ENCODE assay signal across 7 cellular contexts in the genomic region with DNA sequence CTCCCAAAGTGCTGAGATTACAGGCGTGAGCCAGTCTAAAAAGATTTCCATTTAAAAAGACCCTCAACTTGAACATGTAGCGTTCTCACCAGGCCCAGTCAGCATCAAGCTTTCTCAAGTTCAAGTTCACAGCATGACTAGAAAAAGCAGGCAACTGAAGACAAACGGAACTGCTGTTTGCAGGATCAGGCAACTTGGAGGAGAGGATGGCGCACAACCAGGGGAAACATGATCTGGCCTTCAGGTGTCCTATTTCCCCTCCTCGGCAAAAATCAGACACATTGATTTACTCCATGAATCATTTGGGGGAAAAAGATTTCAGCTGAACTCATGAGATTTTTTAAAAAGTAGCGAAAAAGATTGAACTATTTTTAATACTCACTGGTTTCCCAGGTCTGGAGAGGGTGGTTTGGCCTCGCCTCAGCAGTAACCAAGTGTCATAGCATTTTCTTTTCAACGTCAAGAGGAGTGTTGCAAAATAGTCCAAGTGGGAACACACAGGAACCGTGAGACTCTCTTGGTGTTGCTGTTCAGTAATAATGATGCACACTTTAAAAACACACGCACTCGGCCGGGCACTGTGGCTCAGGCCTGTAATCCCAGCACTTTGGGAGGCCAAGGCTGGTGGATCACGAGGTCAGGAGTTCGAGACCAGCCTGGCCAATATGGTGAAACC.
A peak's percentile ranks its signal among the peaks of the same experiment; 100 is the strongest.
DNase-seq lines count a peak whose midpoint lies in the region; ATAC-seq and TF ChIP-seq lines count a peak whose summit lies in the region.
"Not testable (repeated sequence)": the region's sequence is repeated elsewhere in the genome, so short reads cannot be mapped to it uniquely, and the experiment has no call there.

No MANE protein-coding gene starts in this region.

- CTCF ChIA-PET in IMR-90 (lab: Yijun Ruan, JAX) = not testable (repeated sequence)

- intact Hi-C loops in IMR-90 (cut with micrococcal nuclease) = not testable (repeated sequence)

- 0 out of 2 replicates have a peak overlapping the region, but pooled peaks have one; percentile 10 for H2BK20ac ChIP-seq in IMR-90 (ENCODE audit: low read depth, low read length)

- not testable (repeated sequence) for H3K9ac ChIP-seq in IMR-90 (ENCODE audit: low read depth, low read length); endodermal cell (ENCODE audit: extremely low read depth, low read length, poor library complexity, severe bottlenecking); skeletal muscle tissue (ENCODE audit: low read depth in 1 of 3, low read length in 3 of 3)

- not testable (repeated sequence) for H3K9me3 ChIP-seq in IMR-90 (ENCODE audit: control insufficient read depth, insufficient read depth, low read length); endodermal cell (ENCODE audit: control insufficient read depth, low read length); skeletal muscle tissue (ENCODE audit: control insufficient read depth in 3 of 3, low read length in 3 of 3)

- ATAC-seq in IMR-90 (ENCODE audit: low read depth) = not testable (repeated sequence)

- TF ChIP-seq POLR2A in IMR-90 (IDR thresholded peaks at IDR 0.05; ENCODE audit: low read depth, low read length) = not testable (repeated sequence)

- dilution Hi-C loops in IMR-90 (cut with HindIII; ENCODE audit: low sequenced_read_pairs, unreplicated experiment) = not testable (repeated sequence)

- not testable (repeated sequence) for H3K79me1 ChIP-seq in IMR-90 (ENCODE audit: low read depth in 1 of 2, low read length in 2 of 2)

- H2AK9ac ChIP-seq in IMR-90 (replicated peaks; ENCODE audit: low read depth, low read length, poor library complexity) = not testable (repeated sequence)

- not testable (repeated sequence) for H3K9me3 Mint-ChIP-seq in endodermal cell, nephron progenitor cell, type B pancreatic cell

- H2AFZ ChIP-seq in IMR-90 (replicated peaks; ENCODE audit: low read length, poor library complexity) = not testable (repeated sequence)

- not testable (repeated sequence) for H3K14ac ChIP-seq in IMR-90 (replicated peaks; ENCODE audit: low read depth, low read length)

- BruUV-seq in IMR-90 (replicated peaks; lab: Mats Ljungman, UMichigan) = not testable (repeated sequence)

- H3K4me1 Mint-ChIP-seq in endodermal cell (peaks cover 11% of the 10 kb centered on the region), nephron progenitor cell (peaks cover 11% of the 10 kb centered on the region), type B pancreatic cell (ENCODE audit: unreplicated experiment) (peaks cover 19% of the 10 kb centered on the region)

- not testable (repeated sequence) for H2AK5ac ChIP-seq in IMR-90 (ENCODE audit: low read depth, low read length)

- peak overlapping the region; percentile 45 for H3K27ac Mint-ChIP-seq in endodermal cell
- H3K27ac Mint-ChIP-seq in nephron progenitor cell = peak overlapping the region; percentile 68
- peak overlapping the region; percentile 23 for H3K27ac Mint-ChIP-seq in type B pancreatic cell

- not testable (repeated sequence) for H4K8ac ChIP-seq in IMR-90 (ENCODE audit: low read depth in 2 of 2, low read length in 2 of 2)

- not testable (repeated sequence) for H3K18ac ChIP-seq in IMR-90 (ENCODE audit: low read depth, low read length)

- TF ChIP-seq CTCF in IMR-90 (conservative IDR thresholded peaks at IDR 0.05; ENCODE audit: low read depth, low read length); endodermal cell (conservative IDR thresholded peaks at IDR 0.05); nephron progenitor cell (IDR thresholded peaks at IDR 0.05); type B pancreatic cell (conservative IDR thresholded peaks at IDR 0.05): not testable (repeated sequence)

- H3K27me3 Mint-ChIP-seq in endodermal cell (ENCODE audit: insufficient read depth); nephron progenitor cell (ENCODE audit: low read depth, poor library complexity); type B pancreatic cell: not testable (repeated sequence)

- not testable (repeated sequence) for H3K4me2 ChIP-seq in IMR-90 (ENCODE audit: low read depth, low read length)

- not testable (repeated sequence) for DNase-seq in IMR-90; endodermal cell; nephron progenitor cell; type B pancreatic cell (ENCODE audit: extremely low spot score, unreplicated experiment)
- DNase-seq in NCI-H510A treated with DMSO at 0.1 percent for 48 hours (lab: John Stamatoyannopoulos, UW) (peak; percentile 19), left kidney (ENCODE audit: low read depth, low spot score) (peak; percentile 85)

- H2BK120ac ChIP-seq in IMR-90 (ENCODE audit: low read depth, low read length) = not testable (repeated sequence)

- not testable (repeated sequence) for H3K27ac ChIP-seq in IMR-90 (ENCODE audit: insufficient read depth, low read length); endodermal cell (ENCODE audit: low read depth, low read length)
- peak overlapping the region; percentile 20 for H3K27ac ChIP-seq in skeletal muscle tissue (ENCODE audit: low read depth, low read length)

- not testable (repeated sequence) for H3K4ac ChIP-seq in IMR-90 (ENCODE audit: low read depth, low read length)

- H2BK15ac ChIP-seq in IMR-90 (ENCODE audit: low read depth, low read length) = not testable (repeated sequence)

- H3K4me3 ChIP-seq in IMR-90 (ENCODE audit: insufficient read depth, low read depth, low read length); endodermal cell (ENCODE audit: low read length); skeletal muscle tissue (ENCODE audit: low read length in 3 of 3): not testable (repeated sequence)

- not testable (repeated sequence) for H4K91ac ChIP-seq in IMR-90 (ENCODE audit: insufficient read depth, low read depth, low read length)

- H2BK5ac ChIP-seq in IMR-90 (ENCODE audit: low read depth, low read length, poor library complexity, severe bottlenecking) = not testable (repeated sequence)

- not testable (repeated sequence) for H3K36me3 ChIP-seq in IMR-90 (ENCODE audit: control insufficient read depth, insufficient read depth, low read length); skeletal muscle tissue (ENCODE audit: control insufficient read depth in 3 of 3, insufficient read depth in 3 of 3, low read length in 3 of 3)
- peaks cover 16% of the 10 kb centered on the region for H3K36me3 ChIP-seq in endodermal cell (ENCODE audit: control insufficient read depth, insufficient read depth, low read length)

- in situ Hi-C loops in IMR-90 (cut with MboI; ENCODE audit: low sequenced_read_pairs) = not testable (repeated sequence)

- not testable (repeated sequence) for H3K56ac ChIP-seq in IMR-90 (ENCODE audit: extremely low read depth, insufficient read depth, low read length)

- H3K23ac ChIP-seq in IMR-90 (ENCODE audit: low read depth, low read length) = not testable (repeated sequence)

- TF ChIP-seq RAD21 in IMR-90 (IDR thresholded peaks at IDR 0.05; ENCODE audit: low read length) = not testable (repeated sequence)

- not testable (repeated sequence) for H3K9me1 ChIP-seq in IMR-90 (ENCODE audit: insufficient read depth, low read length)

- H4K20me1 ChIP-seq in IMR-90 (ENCODE audit: insufficient read depth, low read length) = not testable (repeated sequence)

- not testable (repeated sequence) for H4K5ac ChIP-seq in IMR-90 (ENCODE audit: low read depth, low read length)

- 98% methylated on average over 7 of the region's 14 CpGs; no CpG with 5 or more reads in 1 of the 2 experiments for WGBS in IMR-90 (ENCODE audit: extremely low coverage in 2 of 2, insufficient read length in 1 of 2), 2 experiments
- WGBS in endodermal cell (ENCODE audit: insufficient coverage in 1 of 2, insufficient read length in 1 of 2), 2 experiments = 85 to 96% methylated on average over 10 to 14 of the region's 14 CpGs

- not testable (repeated sequence) for H3K27me3 ChIP-seq in IMR-90 (ENCODE audit: control insufficient read depth, insufficient read depth, low read length); endodermal cell (ENCODE audit: control insufficient read depth, insufficient read depth, low read length, poor library complexity, severe bottlenecking); skeletal muscle tissue (ENCODE audit: control insufficient read depth in 3 of 3, insufficient read depth in 3 of 3, low read length in 3 of 3)

- H3K4me1 ChIP-seq in IMR-90 (ENCODE audit: control insufficient read depth, insufficient read depth, low read length) (peaks cover 10% of the 10 kb centered on the region), skeletal muscle tissue (ENCODE audit: control insufficient read depth in 3 of 3, insufficient read depth in 3 of 3, low read length in 3 of 3) (peaks cover 0 to 10% (median 6%) of the 10 kb centered on the region in 3 donors)
- H3K4me1 ChIP-seq in endodermal cell (ENCODE audit: control insufficient read depth, insufficient read depth, low read length) = not testable (repeated sequence)

- POLR2A ChIA-PET in IMR-90 (lab: Charles Lee; ENCODE audit: unreplicated experiment) = not testable (repeated sequence)

- H3K4me3 Mint-ChIP-seq in endodermal cell, nephron progenitor cell, type B pancreatic cell: not testable (repeated sequence)

- H3K36me3 Mint-ChIP-seq in endodermal cell (ENCODE audit: low read depth) = peaks cover 31% of the 10 kb centered on the region
- H3K36me3 Mint-ChIP-seq in nephron progenitor cell (ENCODE audit: low read depth) = peaks cover 22% of the 10 kb centered on the region
- peaks cover 14% of the 10 kb centered on the region for H3K36me3 Mint-ChIP-seq in type B pancreatic cell
